Comparison of ENCODE assay signal across 1 cellular context in genomic region chr18:59145055-59145454, GRCh38.
TF ChIP-seq lines count a peak whose summit lies in the region.

No MANE protein-coding gene starts in this region.

TF ChIP-seq in GM12878, 131 proteins besides CTCF, POLR2A, EP300 and RAD21 (continued from another document):
- no peak for TF ChIP-seq SRF (IDR thresholded peaks at IDR 0.05; ENCODE audit: low read depth in 2 of 2, low read length in 2 of 2)
